In genomic region chr19:53333071-53333465, GRCh38 we compare ENCODE assay signal across 8 cellular contexts. TPM values are rescaled to one million over a fixed set of nuclear protein-coding genes. Genes with fewer than 3 reads are reported as not detected.
A peak's percentile ranks its signal among the peaks of the same experiment; 100 is the strongest.
DNase-seq lines count a peak whose midpoint lies in the region; ATAC-seq and TF ChIP-seq lines count a peak whose summit lies in the region.

No MANE protein-coding gene starts in this region.

- DNase-seq in HK-2 (ENCODE audit: unreplicated experiment): peak; percentile 52
- DNase-seq in activated CD4-positive, alpha-beta T cell treated with anti-CD3 and anti-CD28 coated beads, Interleukin-2, amount 10 ng/mL, durations not matched to agents 7 days and 5 days: peak; percentile 33
- DNase-seq in epithelial cell of prostate (ENCODE audit: low read depth, low spot score): no peak
- no peak for DNase-seq in naive B cell
- no peak for DNase-seq in type B pancreatic cell (ENCODE audit: extremely low spot score, unreplicated experiment)
- DNase-seq in GOT3 (lab: John Stamatoyannopoulos, UW): no peak
- no peak for DNase-seq in NCI-H2107 (lab: John Stamatoyannopoulos, UW)

- POLR2A ChIA-PET in activated CD4-positive, alpha-beta T cell treated with anti-CD3 and anti-CD28 coated beads, Interleukin-2, amount 10 ng/mL, durations not matched to agents 7 days and 5 days (lab: Charles Lee): interaction anchor here (0.5 kb wide), 1 partner anchor 136 kb away, joined by 3 read pairs; no protein-coding TSS in a partner anchor

- H3K27me3 Mint-ChIP-seq in activated CD4-positive, alpha-beta T cell treated with anti-CD3 and anti-CD28 coated beads, Interleukin-2, amount 10 ng/mL, durations not matched to agents 7 days and 5 days: no peaks in the 10 kb centered on the region
- H3K27me3 Mint-ChIP-seq in naive B cell (peaks cover 11 to 12% (median 11%) of the 10 kb centered on the region in 3 donors), type B pancreatic cell (peaks cover 7% of the 10 kb centered on the region)

- TF ChIP-seq CTCF in type B pancreatic cell (conservative IDR thresholded peaks at IDR 0.05): no peak

- H3K4me1 Mint-ChIP-seq in activated CD4-positive, alpha-beta T cell treated with anti-CD3 and anti-CD28 coated beads, Interleukin-2, amount 10 ng/mL, durations not matched to agents 7 days and 5 days: peaks cover 30% of the 10 kb centered on the region
- H3K4me1 Mint-ChIP-seq in naive B cell (peaks cover 21 to 50% (median 35%) of the 10 kb centered on the region in 3 donors), type B pancreatic cell (ENCODE audit: unreplicated experiment) (peaks cover 5% of the 10 kb centered on the region)

- peaks cover 47% of the 10 kb centered on the region for H3K36me3 Mint-ChIP-seq in activated CD4-positive, alpha-beta T cell treated with anti-CD3 and anti-CD28 coated beads, Interleukin-2, amount 10 ng/mL, durations not matched to agents 7 days and 5 days (ENCODE audit: low read depth)
- H3K36me3 Mint-ChIP-seq in naive B cell (peaks cover 15 to 23% of the 10 kb centered on the region in 2 donors), type B pancreatic cell (no peaks in the 10 kb centered on the region)

- ATAC-seq in naive B cell (ENCODE audit: low read depth in 2 of 2): peak; percentile 17 to 20

- H3K9me3 Mint-ChIP-seq in activated CD4-positive, alpha-beta T cell treated with anti-CD3 and anti-CD28 coated beads, Interleukin-2, amount 10 ng/mL, durations not matched to agents 7 days and 5 days: peaks cover 30% of the 10 kb centered on the region
- H3K9me3 Mint-ChIP-seq in naive B cell (peaks cover 2 to 33% (median 25%) of the 10 kb centered on the region in 7 donors), type B pancreatic cell (peaks cover 10% of the 10 kb centered on the region)

- H3K4me3 ChIP-seq in GM08714 (ENCODE audit: low read length): peak overlapping the region; percentile 80

- CTCF ChIA-PET in activated CD4-positive, alpha-beta T cell treated with anti-CD3 and anti-CD28 coated beads, Interleukin-2, amount 10 ng/mL, durations not matched to agents 7 days and 5 days (lab: Charles Lee): interaction anchor here (0.6 kb wide), 1 partner anchor 392 kb away, joined by 5 read pairs; no protein-coding TSS in a partner anchor

- H3K27ac ChIP-seq in epithelial cell of prostate: peak overlapping the region; percentile 47

- peak overlapping the region; percentile 88 for H3K4me3 Mint-ChIP-seq in activated CD4-positive, alpha-beta T cell treated with anti-CD3 and anti-CD28 coated beads, Interleukin-2, amount 10 ng/mL, durations not matched to agents 7 days and 5 days
- peak overlapping the region; percentile 83 to 99 (median 98) for H3K4me3 Mint-ChIP-seq in naive B cell
- H3K4me3 Mint-ChIP-seq in type B pancreatic cell: peak overlapping the region; percentile 88

- peak overlapping the region; percentile 92 for H3K27ac Mint-ChIP-seq in activated CD4-positive, alpha-beta T cell treated with anti-CD3 and anti-CD28 coated beads, Interleukin-2, amount 10 ng/mL, durations not matched to agents 7 days and 5 days
- peak overlapping the region in 5 of 6 donors; percentile 39 to 98 (median 93) for H3K27ac Mint-ChIP-seq in naive B cell
- H3K27ac Mint-ChIP-seq in type B pancreatic cell: peak overlapping the region; percentile 91

RNA-seq across cellular contexts. Expression of gene ZNF845, which starts 0.5 kb away (rescaled TPM):
- total RNA-seq in activated CD4-positive, alpha-beta T cell treated with anti-CD3 and anti-CD28 coated beads, Interleukin-2, amount 10 ng/mL, durations not matched to agents 7 days and 5 days: 10 to 100 TPM in 1 of 2 experiments, 1 to 10 TPM in 1; 9.9 to 10.5 TPM
- polyA plus RNA-seq in naive B cell (ENCODE audit: low read depth in 6 of 6): 10 to 100 TPM in 5 of 6 donors, not detected in 1; 11.0 to 21.0 (median 11.7) TPM
- 9.3 and 12.0 TPM in 2 replicates for total RNA-seq in type B pancreatic cell (ENCODE audit: low replicate concordance)

RNA-seq across cellular contexts. Expression of gene ZNF525, which starts 32.4 kb away (rescaled TPM):
- total RNA-seq in activated CD4-positive, alpha-beta T cell treated with anti-CD3 and anti-CD28 coated beads, Interleukin-2, amount 10 ng/mL, durations not matched to agents 7 days and 5 days: 10 to 100 TPM; 14.5 to 20.7 TPM
- polyA plus RNA-seq in naive B cell (ENCODE audit: low read depth in 6 of 6): 10 to 100 TPM in 4 of 6 donors, 1 to 10 TPM in 2; 5.6 to 17.6 (median 11.1) TPM
- total RNA-seq in type B pancreatic cell (ENCODE audit: low replicate concordance): 19.7 and 31.3 TPM in 2 replicates

Comparison
In these comparisons a context has a peak if more than half of its experiments do, and no peak if none do; other contexts are left out.
1. DNase-seq: peak in HK-2 (single experiment) and activated CD4-positive, alpha-beta T cell treated with anti-CD3 and anti-CD28 coated beads, Interleukin-2, amount 10 ng/mL, durations not matched to agents 7 days and 5 days (single experiment); none in epithelial cell of prostate (single experiment), naive B cell (single experiment), type B pancreatic cell (single experiment), GOT3 (single experiment) and NCI-H2107 (single experiment).
2. Peak in every context shown above with its lines, with median percentiles within 50 percentile points of each other: H3K27ac Mint-ChIP-seq and H3K4me3 Mint-ChIP-seq.